Comparison of ENCODE assay signal across 1 cellular context in the genomic region with DNA sequence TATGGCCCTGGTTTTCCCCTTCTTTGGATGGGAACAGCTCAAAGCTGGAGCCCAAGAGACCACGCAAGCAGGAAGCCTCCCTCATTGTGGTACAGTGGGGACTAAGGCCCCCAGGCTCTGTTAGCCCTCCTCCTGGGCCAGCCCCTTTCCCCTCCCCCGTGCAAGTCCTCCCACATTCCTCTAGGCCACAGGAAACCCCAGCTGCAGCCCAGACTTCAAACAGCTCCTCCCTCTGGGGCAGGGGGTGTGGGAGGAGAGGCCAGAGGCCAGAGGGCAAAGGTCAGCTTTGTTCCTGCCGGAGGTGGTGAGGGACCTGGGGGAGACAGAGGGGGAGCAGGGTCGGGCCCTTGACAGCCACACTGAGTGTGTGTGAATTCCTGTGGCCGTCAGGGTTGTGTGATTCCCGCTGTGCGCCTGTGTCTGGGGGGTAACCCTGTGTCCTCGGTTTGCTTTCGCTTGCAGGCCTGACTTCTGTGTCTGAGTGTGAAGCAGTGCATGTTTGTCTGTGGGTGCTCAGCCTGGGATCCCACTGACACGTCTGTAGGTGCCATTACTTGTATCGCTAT.
TF ChIP-seq lines count a peak whose summit lies in the region.

No MANE protein-coding gene starts in this region.

TF ChIP-seq in HepG2, 621 proteins besides CTCF, POLR2A, EP300 and RAD21 (continued from another document and continues in another):
- TF ChIP-seq, protein P1, sequence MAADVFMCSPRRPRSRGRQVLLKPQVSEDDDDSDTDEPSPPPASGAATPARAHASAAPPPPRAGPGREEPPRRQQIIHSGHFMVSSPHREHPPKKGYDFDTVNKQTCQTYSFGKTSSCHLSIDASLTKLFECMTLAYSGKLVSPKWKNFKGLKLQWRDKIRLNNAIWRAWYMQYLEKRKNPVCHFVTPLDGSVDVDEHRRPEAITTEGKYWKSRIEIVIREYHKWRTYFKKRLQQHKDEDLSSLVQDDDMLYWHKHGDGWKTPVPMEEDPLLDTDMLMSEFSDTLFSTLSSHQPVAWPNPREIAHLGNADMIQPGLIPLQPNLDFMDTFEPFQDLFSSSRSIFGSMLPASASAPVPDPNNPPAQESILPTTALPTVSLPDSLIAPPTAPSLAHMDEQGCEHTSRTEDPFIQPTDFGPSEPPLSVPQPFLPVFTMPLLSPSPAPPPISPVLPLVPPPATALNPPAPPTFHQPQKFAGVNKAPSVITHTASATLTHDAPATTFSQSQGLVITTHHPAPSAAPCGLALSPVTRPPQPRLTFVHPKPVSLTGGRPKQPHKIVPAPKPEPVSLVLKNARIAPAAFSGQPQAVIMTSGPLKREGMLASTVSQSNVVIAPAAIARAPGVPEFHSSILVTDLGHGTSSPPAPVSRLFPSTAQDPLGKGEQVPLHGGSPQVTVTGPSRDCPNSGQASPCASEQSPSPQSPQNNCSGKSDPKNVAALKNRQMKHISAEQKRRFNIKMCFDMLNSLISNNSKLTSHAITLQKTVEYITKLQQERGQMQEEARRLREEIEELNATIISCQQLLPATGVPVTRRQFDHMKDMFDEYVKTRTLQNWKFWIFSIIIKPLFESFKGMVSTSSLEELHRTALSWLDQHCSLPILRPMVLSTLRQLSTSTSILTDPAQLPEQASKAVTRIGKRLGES (CRISPR knock-in tag; IDR thresholded peaks at IDR 0.05; ENCODE audit: borderline replicate concordance): no peak
- TF ChIP-seq HNRNPUL1 (IDR thresholded peaks at IDR 0.05; ENCODE audit: low read depth, low read length): no peak
- TF ChIP-seq ZNF24 (IDR thresholded peaks at IDR 0.05): no peak
- no peak; the same call in 1 of the 2 replicates for TF ChIP-seq THAP7 (CRISPR knock-in tag; IDR thresholded peaks at IDR 0.05)
- TF ChIP-seq ZC3H4 (CRISPR knock-in tag; IDR thresholded peaks at IDR 0.05; ENCODE audit: borderline replicate concordance): no peak
- TF ChIP-seq HNRNPL (IDR thresholded peaks at IDR 0.05; ENCODE audit: low read depth, low read length): no peak
- TF ChIP-seq ZNF264 (CRISPR knock-in tag; IDR thresholded peaks at IDR 0.05): peak; percentile 61; the same call in 1 of the 2 replicates
- TF ChIP-seq NFE2 (CRISPR knock-in tag; IDR thresholded peaks at IDR 0.05): no peak
- TF ChIP-seq ZNF605 (CRISPR knock-in tag; IDR thresholded peaks at IDR 0.05): peak; percentile 86
- peak; percentile 72 for TF ChIP-seq MED8 (CRISPR knock-in tag; IDR thresholded peaks at IDR 0.05; ENCODE audit: insufficient replicate concordance)
- TF ChIP-seq REXO4 (CRISPR knock-in tag; IDR thresholded peaks at IDR 0.05; ENCODE audit: borderline replicate concordance): no peak
- TF ChIP-seq RFXAP (CRISPR knock-in tag; IDR thresholded peaks at IDR 0.05; ENCODE audit: borderline replicate concordance): 0 out of 2 replicates have a peak, but pooled peaks have one; percentile 79
- TF ChIP-seq NR3C1 (CRISPR knock-in tag; IDR thresholded peaks at IDR 0.05): no peak
- peak; percentile 57; the same call in 1 of the 2 replicates for TF ChIP-seq ATF7-NPFF (CRISPR knock-in tag; IDR thresholded peaks at IDR 0.05; ENCODE audit: low read depth)
- TF ChIP-seq ZNF570 (CRISPR knock-in tag; IDR thresholded peaks at IDR 0.05; ENCODE audit: borderline replicate concordance): no peak
- no peak for TF ChIP-seq ZBTB42 (CRISPR knock-in tag; IDR thresholded peaks at IDR 0.05)
- TF ChIP-seq RXRB (CRISPR knock-in tag; IDR thresholded peaks at IDR 0.05; ENCODE audit: borderline replicate concordance): peak; percentile 92
- no peak for TF ChIP-seq ZNF180 (CRISPR knock-in tag; IDR thresholded peaks at IDR 0.05; ENCODE audit: borderline replicate concordance, low read depth)
- TF ChIP-seq ZFX (CRISPR knock-in tag; IDR thresholded peaks at IDR 0.05; ENCODE audit: low read depth): peak; percentile 84
- TF ChIP-seq, protein P2, sequence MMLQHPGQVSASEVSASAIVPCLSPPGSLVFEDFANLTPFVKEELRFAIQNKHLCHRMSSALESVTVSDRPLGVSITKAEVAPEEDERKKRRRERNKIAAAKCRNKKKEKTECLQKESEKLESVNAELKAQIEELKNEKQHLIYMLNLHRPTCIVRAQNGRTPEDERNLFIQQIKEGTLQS (CRISPR knock-in tag; IDR thresholded peaks at IDR 0.05): 0 out of 2 replicates have a peak, but pooled peaks have one; percentile 18
- TF ChIP-seq E2F2 (CRISPR knock-in tag; IDR thresholded peaks at IDR 0.05; ENCODE audit: borderline replicate concordance): no peak
- TF ChIP-seq MNT (IDR thresholded peaks at IDR 0.05): no peak
- no peak for TF ChIP-seq CENPX (CRISPR knock-in tag; IDR thresholded peaks at IDR 0.05)
- TF ChIP-seq, protein P3, sequence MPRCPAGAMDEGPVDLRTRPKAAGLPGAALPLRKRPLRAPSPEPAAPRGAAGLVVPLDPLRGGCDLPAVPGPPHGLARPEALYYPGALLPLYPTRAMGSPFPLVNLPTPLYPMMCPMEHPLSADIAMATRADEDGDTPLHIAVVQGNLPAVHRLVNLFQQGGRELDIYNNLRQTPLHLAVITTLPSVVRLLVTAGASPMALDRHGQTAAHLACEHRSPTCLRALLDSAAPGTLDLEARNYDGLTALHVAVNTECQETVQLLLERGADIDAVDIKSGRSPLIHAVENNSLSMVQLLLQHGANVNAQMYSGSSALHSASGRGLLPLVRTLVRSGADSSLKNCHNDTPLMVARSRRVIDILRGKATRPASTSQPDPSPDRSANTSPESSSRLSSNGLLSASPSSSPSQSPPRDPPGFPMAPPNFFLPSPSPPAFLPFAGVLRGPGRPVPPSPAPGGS (CRISPR knock-in tag; IDR thresholded peaks at IDR 0.05): peak; percentile 91; the same call in 1 of the 2 replicates
- TF ChIP-seq ZNF75D (CRISPR knock-in tag; IDR thresholded peaks at IDR 0.05; ENCODE audit: borderline replicate concordance): no peak
- peak; percentile 89 for TF ChIP-seq GFI1 (CRISPR knock-in tag; IDR thresholded peaks at IDR 0.05; ENCODE audit: borderline replicate concordance)
- no peak for TF ChIP-seq ZNF652 (CRISPR knock-in tag; IDR thresholded peaks at IDR 0.05; ENCODE audit: borderline replicate concordance, low read depth)
- peak; percentile 73; the same call in 1 of the 2 replicates for TF ChIP-seq MYC (CRISPR knock-in tag; IDR thresholded peaks at IDR 0.05; ENCODE audit: borderline replicate concordance)
- TF ChIP-seq POLR2G (IDR thresholded peaks at IDR 0.05; ENCODE audit: low read depth, low read length): peak; percentile 60
- peak; percentile 42; the same call in 1 of the 2 replicates for TF ChIP-seq CEBPG (CRISPR knock-in tag; IDR thresholded peaks at IDR 0.05)
- no peak for TF ChIP-seq ARNT2 (CRISPR knock-in tag; IDR thresholded peaks at IDR 0.05; ENCODE audit: low read depth)
- no peak for TF ChIP-seq GRHL1 (CRISPR knock-in tag; conservative IDR thresholded peaks at IDR 0.05)
- TF ChIP-seq, protein P4, sequence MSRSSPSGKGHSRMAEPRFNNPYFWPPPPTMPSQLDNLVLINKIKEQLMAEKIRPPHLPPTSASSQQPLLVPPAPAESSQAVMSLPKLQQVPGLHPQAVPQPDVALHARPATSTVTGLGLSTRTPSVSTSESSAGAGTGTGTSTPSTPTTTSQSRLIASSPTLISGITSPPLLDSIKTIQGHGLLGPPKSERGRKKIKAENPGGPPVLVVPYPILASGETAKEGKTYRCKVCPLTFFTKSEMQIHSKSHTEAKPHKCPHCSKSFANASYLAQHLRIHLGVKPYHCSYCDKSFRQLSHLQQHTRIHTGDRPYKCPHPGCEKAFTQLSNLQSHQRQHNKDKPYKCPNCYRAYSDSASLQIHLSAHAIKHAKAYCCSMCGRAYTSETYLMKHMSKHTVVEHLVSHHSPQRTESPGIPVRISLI (CRISPR knock-in tag; IDR thresholded peaks at IDR 0.05; ENCODE audit: borderline replicate concordance): no peak; the same call in 1 of the 2 replicates
- TF ChIP-seq, protein P5, sequence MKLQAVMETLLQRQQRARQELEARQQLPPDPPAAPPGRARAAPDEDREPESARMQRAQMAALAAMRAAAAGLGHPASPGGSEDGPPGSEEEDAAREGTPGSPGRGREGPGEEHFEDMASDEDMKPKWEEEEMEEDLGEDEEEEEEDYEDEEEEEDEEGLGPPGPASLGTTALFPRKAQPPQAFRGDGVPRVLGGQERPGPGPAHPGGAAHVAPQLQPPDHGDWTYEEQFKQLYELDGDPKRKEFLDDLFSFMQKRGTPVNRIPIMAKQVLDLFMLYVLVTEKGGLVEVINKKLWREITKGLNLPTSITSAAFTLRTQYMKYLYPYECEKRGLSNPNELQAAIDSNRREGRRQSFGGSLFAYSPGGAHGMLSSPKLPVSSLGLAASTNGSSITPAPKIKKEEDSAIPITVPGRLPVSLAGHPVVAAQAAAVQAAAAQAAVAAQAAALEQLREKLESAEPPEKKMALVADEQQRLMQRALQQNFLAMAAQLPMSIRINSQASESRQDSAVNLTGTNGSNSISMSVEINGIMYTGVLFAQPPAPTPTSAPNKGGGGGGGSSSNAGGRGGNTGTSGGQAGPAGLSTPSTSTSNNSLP (IDR thresholded peaks at IDR 0.05; ENCODE audit: low read depth, low read length): 0 out of 2 replicates have a peak, but pooled peaks have one; percentile 11
- TF ChIP-seq ZNF777 (CRISPR knock-in tag; IDR thresholded peaks at IDR 0.05): peak; percentile 83
- no peak for TF ChIP-seq MTF2 (CRISPR knock-in tag; IDR thresholded peaks at IDR 0.05; ENCODE audit: borderline replicate concordance)
- no peak for TF ChIP-seq AGO2 (optimal IDR thresholded peaks at IDR 0.05; ENCODE audit: low read depth, low read length)
- no peak for TF ChIP-seq ZHX2 (IDR thresholded peaks at IDR 0.05; ENCODE audit: low read depth)
- no peak for TF ChIP-seq ZHX2 (CRISPR knock-in tag; IDR thresholded peaks at IDR 0.05; ENCODE audit: borderline replicate concordance)
